11 cellular contexts compared by ENCODE assay signal in genomic region chr12:110289021-110289710, GRCh38. TPM values are rescaled to one million over a fixed set of nuclear protein-coding genes. Genes with fewer than 3 reads are reported as not detected.
DNase-seq lines count a peak whose midpoint lies in the region; ATAC-seq, FAIRE-seq and TF ChIP-seq lines count a peak whose summit lies in the region.
"Had no signal": no experiment of that assay in that cellular context is flagged by ENCODE, and none has a peak within 500 bp of the region (broad histone marks: within the 10 kb centered on the region; RNA-seq: fewer than 3 reads in every experiment).

No MANE protein-coding gene starts in this region.

- H3K9me3 ChIP-seq in heart right ventricle (no peaks in the 10 kb centered on the region), gastrocnemius medialis (no peaks in the 10 kb centered on the region), thyroid gland (no peaks in the 10 kb centered on the region)
- H3K9me3 ChIP-seq: Caco-2 had no signal

- peak overlapping the region; percentile 42 for H3K27ac Mint-ChIP-seq in activated T-helper 2 cell treated with anti-CD3 and anti-CD28 coated beads, Interferon-gamma antibody, Interleukin-2, Interleukin-4, amounts not matched to agents 10 μg/mL and 5 μg/mL and 100 μg/mL, durations not matched to agents 14 hours and 24 hours and 36 hours

- H3K27ac ChIP-seq in heart right ventricle: peak overlapping the region in 9 of 10 donors; percentile 28 to 99 (median 56)
- H3K27ac ChIP-seq in gastrocnemius medialis: peak overlapping the region; percentile 93 to 97 (median 96)
- no peak overlapping the region for H3K27ac ChIP-seq in thyroid gland

- no peaks in the 10 kb centered on the region for H3K9me3 Mint-ChIP-seq in activated T-helper 2 cell treated with anti-CD3 and anti-CD28 coated beads, Interferon-gamma antibody, Interleukin-2, Interleukin-4, amounts not matched to agents 10 μg/mL and 5 μg/mL and 100 μg/mL, durations not matched to agents 14 hours and 24 hours and 36 hours

- H3K36me3 Mint-ChIP-seq in activated T-helper 2 cell treated with anti-CD3 and anti-CD28 coated beads, Interferon-gamma antibody, Interleukin-2, Interleukin-4, amounts not matched to agents 10 μg/mL and 5 μg/mL and 100 μg/mL, durations not matched to agents 14 hours and 24 hours and 36 hours (ENCODE audit: low read depth): peaks cover 95% of the 10 kb centered on the region

- intact Hi-C loops in activated T-helper 2 cell treated with anti-CD3 and anti-CD28 coated beads, Interferon-gamma antibody, Interleukin-2, Interleukin-4, amounts not matched to agents 10 μg/mL and 5 μg/mL and 100 μg/mL, durations not matched to agents 14 hours and 24 hours and 36 hours (cut with micrococcal nuclease): loop anchor here (2.0 kb wide), 1 partner anchor 18 kb away; no protein-coding TSS in a partner anchor
- intact Hi-C loops in heart right ventricle (cut with DNase I): loop anchor here in 4 of 10 donors (5.0 to 10.0 kb wide), 3 partner anchors 64 to 184 kb away; no protein-coding TSS in a partner anchor
- intact Hi-C loops in gastrocnemius medialis (cut with DNase I; ENCODE audit: low total_unique reads): loop anchor here (10.0 kb wide), 2 partner anchors 244 to 296 kb away; partner anchors contain the start of genes C12orf76 and PPTC7
- intact Hi-C loops in thyroid gland (cut with DNase I): no loop called here

- H3K27me3 Mint-ChIP-seq in activated T-helper 2 cell treated with anti-CD3 and anti-CD28 coated beads, Interferon-gamma antibody, Interleukin-2, Interleukin-4, amounts not matched to agents 10 μg/mL and 5 μg/mL and 100 μg/mL, durations not matched to agents 14 hours and 24 hours and 36 hours (ENCODE audit: low read depth): no peaks in the 10 kb centered on the region

- DNase-seq in H54 (ENCODE audit: insufficient read length, low spot score): no peak
- DNase-seq in activated T-helper 2 cell treated with anti-CD3 and anti-CD28 coated beads, Interferon-gamma antibody, Interleukin-2, Interleukin-4, amounts not matched to agents 10 μg/mL and 5 μg/mL and 100 μg/mL, durations not matched to agents 14 hours and 24 hours and 36 hours (ENCODE audit: low spot score): no peak
- no peak for DNase-seq in heart right ventricle
- DNase-seq in gastrocnemius medialis: no peak
- DNase-seq in thyroid gland: no peak
- no peak for DNase-seq in NCI-H226
- DNase-seq in T-helper 1 cell: no peak
- DNase-seq: Caco-2, cortex of kidney, NCI-H1694 had no signal

- no peak for TF ChIP-seq CTCF in heart right ventricle (IDR thresholded peaks at IDR 0.05)
- no peak for TF ChIP-seq CTCF in gastrocnemius medialis (IDR thresholded peaks at IDR 0.05 in 4 of 5, conservative IDR thresholded peaks at IDR 0.05 in 1 of 5)
- no peak for TF ChIP-seq CTCF in thyroid gland (IDR thresholded peaks at IDR 0.05)

- ATAC-seq in heart right ventricle (peak in 6 of 8 donors; percentile 9 to 54 (median 38)), gastrocnemius medialis (peak; percentile 67 to 85), GM19023 (IDR thresholded peaks at IDR 0.05; ENCODE audit: unreplicated experiment) (no peak)

- no peaks in the 10 kb centered on the region for H3K27me3 ChIP-seq in heart right ventricle
- H3K27me3 ChIP-seq in gastrocnemius medialis: no peaks in the 10 kb centered on the region
- no peaks in the 10 kb centered on the region for H3K27me3 ChIP-seq in thyroid gland

- peaks cover 0 to 99% (median 44%) of the 10 kb centered on the region in 9 donors for H3K36me3 ChIP-seq in heart right ventricle
- peaks cover 2 to 33% of the 10 kb centered on the region in 2 donors for H3K36me3 ChIP-seq in gastrocnemius medialis
- H3K36me3 ChIP-seq in thyroid gland: peaks cover 35 to 40% of the 10 kb centered on the region in 2 donors

- H3K4me1 ChIP-seq in heart right ventricle (peaks cover 0 to 92% (median 65%) of the 10 kb centered on the region in 9 donors), gastrocnemius medialis (peaks cover 49 to 63% of the 10 kb centered on the region in 2 donors), thyroid gland (peaks cover 15 to 31% of the 10 kb centered on the region in 2 donors)

- TF ChIP-seq POLR2A in H54 (IDR thresholded peaks at IDR 0.05; ENCODE audit: low read depth, low read length): no peak
- no peak for TF ChIP-seq POLR2A in gastrocnemius medialis (IDR thresholded peaks at IDR 0.05)
- TF ChIP-seq POLR2A in thyroid gland (IDR thresholded peaks at IDR 0.05): no peak

- H3K4me1 Mint-ChIP-seq in activated T-helper 2 cell treated with anti-CD3 and anti-CD28 coated beads, Interferon-gamma antibody, Interleukin-2, Interleukin-4, amounts not matched to agents 10 μg/mL and 5 μg/mL and 100 μg/mL, durations not matched to agents 14 hours and 24 hours and 36 hours (ENCODE audit: low read depth): peaks cover 42% of the 10 kb centered on the region

- FAIRE-seq in H54 (lab: Jason Lieb, UNC): peak; percentile 78

- in situ Hi-C loops in gastrocnemius medialis (cut with MboI; ENCODE audit: low sequenced_read_pairs in 4 of 4): no loop called here

- H3K4me3 ChIP-seq in heart right ventricle (peak overlapping the region in 5 of 10 donors; percentile 3 to 17 (median 7)), gastrocnemius medialis (peak overlapping the region in 1 of 4 donors; percentile 90), thyroid gland (replicated peaks in 1 of 3) (no peak overlapping the region)

- 22 to 27% methylated on average over 3 of the region's 3 CpGs for WGBS in heart right ventricle, 2 donors
- 44 to 49% methylated on average over 3 of the region's 3 CpGs for WGBS in thyroid gland, 2 donors

- no peak overlapping the region for H3K4me3 Mint-ChIP-seq in activated T-helper 2 cell treated with anti-CD3 and anti-CD28 coated beads, Interferon-gamma antibody, Interleukin-2, Interleukin-4, amounts not matched to agents 10 μg/mL and 5 μg/mL and 100 μg/mL, durations not matched to agents 14 hours and 24 hours and 36 hours (ENCODE audit: low read depth)

RNA-seq across cellular contexts. Expression of gene ATP2A2, which starts 8.1 kb away (rescaled TPM):
- total RNA-seq in activated T-helper 2 cell treated with anti-CD3 and anti-CD28 coated beads, Interferon-gamma antibody, Interleukin-2, Interleukin-4, amounts not matched to agents 10 μg/mL and 5 μg/mL and 100 μg/mL, durations not matched to agents 14 hours and 24 hours and 36 hours: 213 and 219 TPM in 2 replicates
- total RNA-seq in heart right ventricle: 1,000 to 10,000 TPM; 1,003 to 4,750 (median 1,632) TPM
- 100 to 1,000 TPM; 316 to 678 TPM for polyA plus RNA-seq in heart right ventricle
- total RNA-seq in gastrocnemius medialis: 1,000 to 10,000 TPM in 2 of 4 donors, 100 to 1,000 TPM in 2; 788 to 1,983 (median 1,302) TPM
- 100 to 1,000 TPM; 126 to 220 (median 174) TPM for total RNA-seq in thyroid gland

Comparison
In these comparisons a context has a peak if more than half of its experiments do, and no peak if none do; other contexts are left out.
1. H3K27ac ChIP-seq: peak in heart right ventricle (9 of 10) and gastrocnemius medialis (4 of 4); none in thyroid gland (0 of 3).